ENCODE assay signal across 8 cellular contexts in the genomic region with DNA sequence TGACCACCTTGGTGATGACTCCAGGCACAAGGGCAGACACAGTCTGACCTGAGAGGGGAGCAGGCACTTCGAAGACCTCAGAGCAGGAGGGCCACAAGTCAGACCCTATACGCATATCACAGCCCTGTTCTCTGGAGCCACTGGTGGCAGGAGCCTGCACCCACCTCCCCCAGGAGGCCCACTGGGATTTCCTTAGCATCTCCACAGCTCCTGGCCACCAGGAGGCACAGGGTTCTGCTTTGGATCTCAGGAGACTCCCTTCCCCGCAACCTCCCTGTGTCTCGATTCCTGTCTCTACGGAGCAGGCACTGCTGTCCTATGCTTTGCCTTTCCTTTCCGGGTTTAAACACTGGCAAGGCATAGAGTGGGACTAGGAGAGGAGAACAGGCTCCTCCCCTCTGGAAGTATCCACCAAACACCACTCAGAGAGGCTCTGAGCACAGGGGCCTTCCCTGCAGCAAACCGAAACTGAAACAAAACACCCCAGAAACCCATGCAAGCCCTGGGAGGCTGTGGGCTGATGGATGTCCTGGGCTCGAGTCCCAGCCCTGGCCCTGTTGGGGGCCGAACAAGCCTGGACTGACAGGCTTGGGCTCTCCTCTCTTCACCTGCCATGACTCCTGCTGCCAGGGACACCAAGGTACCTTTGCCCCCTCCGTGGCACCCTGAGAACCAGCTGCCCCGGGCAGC.
DNase-seq lines count a peak whose midpoint lies in the region; ATAC-seq, FAIRE-seq and TF ChIP-seq lines count a peak whose summit lies in the region.

No MANE protein-coding gene starts in this region.

- no peak for FAIRE-seq in HTR-8/SVneo (lab: Jason Lieb, UNC)
- peak; percentile 76 for FAIRE-seq in HepG2 (lab: Jason Lieb, UNC)

- H2AFZ ChIP-seq in HepG2 (ENCODE audit: low read length): no peak overlapping the region

- peaks cover 79% of the 10 kb centered on the region for H3K4me1 ChIP-seq in HepG2 (ENCODE audit: insufficient read depth, low read length)

- peak in 1 of 2 experiments; percentile 48; a peak in 2 of 4 replicates for TF ChIP-seq POLR2A in HepG2 (IDR thresholded peaks at IDR 0.05; ENCODE audit: insufficient read depth in 1 of 2, low read depth in 2 of 2, low read length in 2 of 2)

- H3K9me3 ChIP-seq in HepG2 (ENCODE audit: low read length): no peaks in the 10 kb centered on the region

- TF ChIP-seq CTCF in chondrocyte (IDR thresholded peaks at IDR 0.05) (peak; percentile 32), HepG2 (CRISPR knock-in tag; IDR thresholded peaks at IDR 0.05) (no peak)

- H3K79me2 ChIP-seq in HepG2 (ENCODE audit: insufficient read depth, low read length): peaks cover 50% of the 10 kb centered on the region

- TF ChIP-seq EP300 in HepG2 (IDR thresholded peaks at IDR 0.05; ENCODE audit: low read depth in 2 of 2, low read length in 2 of 2) (no peak), HepG2 (CRISPR knock-in tag; IDR thresholded peaks at IDR 0.05; ENCODE audit: borderline replicate concordance) (no peak)

- CTCF ChIA-PET in HepG2 (lab: Yijun Ruan, JAX; ENCODE audit: low intra/inter-chr PET ratio, low total read pairs): no interaction called here

- DNase-seq in DMS153 (lab: John Stamatoyannopoulos, UW): peak; percentile 68
- DNase-seq in HTR-8/SVneo (ENCODE audit: insufficient read length, low spot score): peak; percentile 60
- peak; percentile 33 for DNase-seq in activated CD4-positive, alpha-beta T cell treated with anti-CD3 and anti-CD28 coated beads for 1 hour
- DNase-seq in chondrocyte (ENCODE audit: low spot score): no peak
- DNase-seq in HepG2 (ENCODE audit: low spot score): peak; percentile 75
- DNase-seq in stimulated activated CD4-positive, alpha-beta T cell treated with anti-CD3 and anti-CD28 coated beads, TNF-alpha, amount 100 ng/mL, for 1 hour (ENCODE audit: low read depth in 3 of 3, low spot score in 1 of 3): peak in 2 of 3 donors; percentile 19 to 20

- peaks cover 34% of the 10 kb centered on the region for H3K4me1 Mint-ChIP-seq in chondrocyte (ENCODE audit: low read depth)

- BruUV-seq in HepG2 (replicated peaks; lab: Mats Ljungman, UMichigan): TSS peak; percentile 33

- peak overlapping the region; percentile 56 to 72 (median 59); a peak in 5 of 6 replicates for H3K4me3 ChIP-seq in HepG2 (replicated peaks in 1 of 3; ENCODE audit: insufficient read depth in 1 of 3, low read depth in 2 of 3, low read length in 3 of 3)

- peak overlapping the region; percentile 81 for H3K4me3 Mint-ChIP-seq in chondrocyte (ENCODE audit: unreplicated experiment)

- H3K36me3 Mint-ChIP-seq in chondrocyte (ENCODE audit: low read depth): peaks cover 17% of the 10 kb centered on the region

- no peaks in the 10 kb centered on the region for H3K27me3 Mint-ChIP-seq in chondrocyte (ENCODE audit: low read depth)

- peak overlapping the region; percentile 95 for H3K27ac Mint-ChIP-seq in chondrocyte (ENCODE audit: unreplicated experiment)

- peak; percentile 79 for ATAC-seq in GM19455 (IDR thresholded peaks at IDR 0.05; ENCODE audit: unreplicated experiment)
- ATAC-seq in HepG2: peak; percentile 57
- ATAC-seq in HG03439 (IDR thresholded peaks at IDR 0.05; ENCODE audit: unreplicated experiment): no peak

- TF ChIP-seq RAD21 in HepG2 (CRISPR knock-in tag; IDR thresholded peaks at IDR 0.05): no peak; the same call in 1 of the 2 replicates

- peak overlapping the region; percentile 98 for H3K4me2 ChIP-seq in HepG2 (ENCODE audit: low read depth, low read length)

- intact Hi-C loops in HepG2 (cut with micrococcal nuclease; ENCODE audit: unreplicated experiment): loop anchor here (2.0 kb wide), 2 partner anchors 15 to 55 kb away; no protein-coding TSS in a partner anchor

- H4K20me1 ChIP-seq in HepG2 (ENCODE audit: insufficient read depth, low read length): peaks cover 12% of the 10 kb centered on the region

- POLR2A ChIA-PET in HepG2 (lab: Yijun Ruan, JAX): interaction anchor here (0.8 to 6.0 kb wide), 11 partner anchors 14 to 196 kb away, joined by 3 to 54 read pairs (median 3); partner anchors contain the start of gene SH3PXD2A

- H3K9ac ChIP-seq in HepG2 (ENCODE audit: insufficient read depth, low read depth, low read length): peak overlapping the region; percentile 76

- in situ Hi-C loops in HepG2 (cut with HindIII; ENCODE audit: extremely low pct_ligation_motif_present, low pct_unique_long_range_greater_than_20kb): no loop called here

- no peaks in the 10 kb centered on the region for H3K27me3 ChIP-seq in HepG2 (ENCODE audit: control insufficient read depth in 1 of 2, insufficient read depth in 2 of 2, low read length in 2 of 2)

- peak overlapping the region; percentile 82 for H3K27ac ChIP-seq in HepG2 (ENCODE audit: extremely low read length, insufficient read depth, low read length)

- peaks cover 4% of the 10 kb centered on the region for H3K9me3 Mint-ChIP-seq in chondrocyte (ENCODE audit: low read depth)

- peaks cover 8 to 36% of the 10 kb centered on the region in 2 experiments for H3K36me3 ChIP-seq in HepG2 (replicated peaks in 1 of 2; ENCODE audit: control insufficient read depth in 1 of 2, insufficient read depth in 2 of 2, low read length in 2 of 2)

- WGBS in HepG2 (ENCODE audit: low lambda C conversion rate): 42% methylated on average over 5 of the region's 11 CpGs

TF ChIP-seq in HepG2, 621 proteins besides CTCF, POLR2A, EP300 and RAD21 (continues in another document):
- TF ChIP-seq IRF2 (CRISPR knock-in tag; IDR thresholded peaks at IDR 0.05) (peak; percentile 99), SOX5 (CRISPR knock-in tag; IDR thresholded peaks at IDR 0.05; ENCODE audit: borderline replicate concordance) (no peak), IRF1 (CRISPR knock-in tag; IDR thresholded peaks at IDR 0.05; ENCODE audit: low read depth) (0 out of 2 replicates have a peak, but pooled peaks have one; percentile 30), ELF1 (CRISPR knock-in tag; IDR thresholded peaks at IDR 0.05) (peak; percentile 57; the same call in 1 of the 2 replicates), ZNF136 (CRISPR knock-in tag; IDR thresholded peaks at IDR 0.05; ENCODE audit: low read depth) (no peak), RFX5 (IDR thresholded peaks at IDR 0.05; ENCODE audit: low read depth, low read length) (0 out of 2 replicates have a peak, but pooled peaks have one; percentile 14), SALL1 (CRISPR knock-in tag; IDR thresholded peaks at IDR 0.05) (0 out of 2 replicates have a peak, but pooled peaks have one; percentile 3), ZNF280D (CRISPR knock-in tag; IDR thresholded peaks at IDR 0.05) (peak; percentile 48; the same call in 1 of the 2 replicates), GZF1 (CRISPR knock-in tag; IDR thresholded peaks at IDR 0.05) (0 out of 2 replicates have a peak, but pooled peaks have one; percentile 23), ZNF460 (CRISPR knock-in tag; IDR thresholded peaks at IDR 0.05; ENCODE audit: borderline replicate concordance) (no peak), ZNF263 (CRISPR knock-in tag; IDR thresholded peaks at IDR 0.05) (0 out of 2 replicates have a peak, but pooled peaks have one; percentile 42), KDM4B (CRISPR knock-in tag; IDR thresholded peaks at IDR 0.05) (no peak), ZNF343 (CRISPR knock-in tag; IDR thresholded peaks at IDR 0.05) (no peak), TCF7 (IDR thresholded peaks at IDR 0.05; ENCODE audit: low read depth) (no peak), FOSL1 (CRISPR knock-in tag; IDR thresholded peaks at IDR 0.05; ENCODE audit: borderline replicate concordance) (0 out of 2 replicates have a peak, but pooled peaks have one; percentile 11)
- TF ChIP-seq, protein P1, sequence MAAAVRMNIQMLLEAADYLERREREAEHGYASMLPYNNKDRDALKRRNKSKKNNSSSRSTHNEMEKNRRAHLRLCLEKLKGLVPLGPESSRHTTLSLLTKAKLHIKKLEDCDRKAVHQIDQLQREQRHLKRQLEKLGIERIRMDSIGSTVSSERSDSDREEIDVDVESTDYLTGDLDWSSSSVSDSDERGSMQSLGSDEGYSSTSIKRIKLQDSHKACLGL (CRISPR knock-in tag; IDR thresholded peaks at IDR 0.05): peak; percentile 61; the same call in 1 of the 2 replicates
